ENCODE assay signal across 8 cellular contexts in genomic region chr5:61332891-61333350, GRCh38. TPM values are rescaled to one million over a fixed set of nuclear protein-coding genes. Genes with fewer than 3 reads are reported as not detected.
DNase-seq lines count a peak whose midpoint lies in the region; ATAC-seq, FAIRE-seq and TF ChIP-seq lines count a peak whose summit lies in the region.

No MANE protein-coding gene starts in this region.

- no peaks in the 10 kb centered on the region; the same call in none of the 2 replicates for H3K27me3 ChIP-seq in GM06990 (replicated peaks; ENCODE audit: control insufficient read depth, insufficient read depth, low read length)
- H3K27me3 ChIP-seq in cardiac muscle cell, result no peaks in the 10 kb centered on the region
- H3K27me3 ChIP-seq in pancreas, result no peaks in the 10 kb centered on the region

- POLR2A ChIA-PET in OCI-LY7 (lab: Charles Lee), result no interaction called here

- intact Hi-C loops in OCI-LY7 (cut with micrococcal nuclease; ENCODE audit: unreplicated experiment) (no loop called here), pancreas (cut with DNase I) (loop anchor here in 1 of 3 donors (10.0 kb wide), 1 partner anchor 322 kb away; no protein-coding TSS in a partner anchor)

- peak overlapping the region; percentile 66 for H3K4me3 ChIP-seq in GM06990 (replicated peaks; ENCODE audit: low read depth, low read length)
- H3K4me3 ChIP-seq in OCI-LY7 (ENCODE audit: low read depth, low read length, poor library complexity, severe bottlenecking), result no peak overlapping the region
- H3K4me3 ChIP-seq in cardiac muscle cell, result peak overlapping the region; percentile 99
- H3K4me3 ChIP-seq in pancreas, result peak overlapping the region; percentile 84 to 95 (median 88)

- no peaks in the 10 kb centered on the region for H3K9me2 ChIP-seq in OCI-LY7 (ENCODE audit: insufficient read depth, low read length)

- CTCF ChIA-PET in OCI-LY7 (lab: Charles Lee; ENCODE audit: unreplicated experiment), result no interaction called here

- H3K4me1 ChIP-seq in OCI-LY7 (ENCODE audit: insufficient read depth, low read length, poor library complexity, severe bottlenecking) (no peaks in the 10 kb centered on the region), cardiac muscle cell (ENCODE audit: low read depth) (peaks cover 23% of the 10 kb centered on the region), pancreas (peaks cover 14 to 17% (median 15%) of the 10 kb centered on the region in 3 donors)

- H3K27ac ChIP-seq in OCI-LY7 (ENCODE audit: low read depth, low read length, poor library complexity, severe bottlenecking), result no peak overlapping the region
- H3K27ac ChIP-seq in cardiac muscle cell, result peak overlapping the region; percentile 48
- peak overlapping the region; percentile 60 to 85 (median 74) for H3K27ac ChIP-seq in pancreas

- 0% methylated on average over 36 to 55 of the region's 55 CpGs for WGBS in pancreas, 2 donors

- no TSS peak for BruUV-seq in OCI-LY7 (replicated peaks; lab: Mats Ljungman, UMichigan)

- FAIRE-seq in pancreas (lab: Jason Lieb, UNC), result no peak

- H3K36me3 ChIP-seq in GM06990 (ENCODE audit: control insufficient read depth, insufficient read depth, low read length), result no peaks in the 10 kb centered on the region
- H3K36me3 ChIP-seq in OCI-LY7 (ENCODE audit: insufficient read depth, low read length), result no peaks in the 10 kb centered on the region
- no peaks in the 10 kb centered on the region for H3K36me3 ChIP-seq in cardiac muscle cell
- H3K36me3 ChIP-seq in pancreas, result no peaks in the 10 kb centered on the region

- peak overlapping the region; percentile 34; the same call in 1 of the 2 replicates for H3K4me2 ChIP-seq in OCI-LY7 (ENCODE audit: low read length)

- H4K20me1 ChIP-seq in OCI-LY7 (ENCODE audit: insufficient read depth, low read length), result no peaks in the 10 kb centered on the region

- H3K9me3 ChIP-seq in OCI-LY7 (ENCODE audit: low read length) (no peaks in the 10 kb centered on the region), cardiac muscle cell (ENCODE audit: low read depth) (no peaks in the 10 kb centered on the region), pancreas (no peaks in the 10 kb centered on the region)

- no peaks in the 10 kb centered on the region for H3K79me2 ChIP-seq in OCI-LY7 (ENCODE audit: insufficient read depth, low read depth, low read length)

- ATAC-seq in pancreas, result peak in 1 of 4 donors; percentile 1
- ATAC-seq in GM18511 (IDR thresholded peaks at IDR 0.05; ENCODE audit: unreplicated experiment), result no peak

- no peak overlapping the region for H2AFZ ChIP-seq in OCI-LY7 (ENCODE audit: low read length)

- DNase-seq in GM06990 (ENCODE audit: extremely low read depth, insufficient read length), result peak; percentile 50
- no peak for DNase-seq in OCI-LY7 (ENCODE audit: low spot score)
- peak; percentile 29 for DNase-seq in activated naive CD4-positive, alpha-beta T cell treated with anti-CD3 and anti-CD28 coated beads, Interleukin-2, amount 50 U/mL, for 16 hours
- DNase-seq in cardiac muscle cell (ENCODE audit: low read depth in 1 of 2, low spot score in 1 of 2), result peak; percentile 38 to 77
- peak in 5 of 6 donors; percentile 47 to 87 (median 61) for DNase-seq in pancreas
- DNase-seq in dedifferentiated amniotic fluid mesenchymal stem cell (ENCODE audit: extremely low spot score), result no peak
- no peak for DNase-seq in NAMALWA (ENCODE audit: low spot score)

- TF ChIP-seq CTCF in GM06990 (IDR thresholded peaks at IDR 0.05; ENCODE audit: insufficient read depth, low read length, poor library complexity, severe bottlenecking) (no peak), OCI-LY7 (conservative IDR thresholded peaks at IDR 0.05; ENCODE audit: low read length) (no peak), cardiac muscle cell (IDR thresholded peaks at IDR 0.05; ENCODE audit: low read depth, low read length) (no peak), pancreas (IDR thresholded peaks at IDR 0.05) (no peak)

RNA-seq across cellular contexts. Expression of gene ZSWIM6, which starts 0.9 kb away (rescaled TPM):
- 0.06 TPM in 1 of 2 replicates, not detected in the other for total RNA-seq in OCI-LY7 (2014; rRNA removed; shearing (Covaris generic))
- total RNA-seq in OCI-LY7 (2022) (0.17 and 0.18 TPM in 2 replicates), cardiac muscle cell (7.8 and 8.3 TPM in 2 replicates), pancreas (10 to 100 TPM in 1 of 6 donors, 1 to 10 TPM in 5; 5.8 to 12.9 (median 6.2) TPM)
- polyA plus RNA-seq in cardiac muscle cell (3.4 and 8.3 TPM in 2 replicates), pancreas (1 to 10 TPM; 3.6 to 6.6 TPM)

Comparison
In these comparisons a context has a peak if more than half of its experiments do, and no peak if none do; other contexts are left out.
1. DNase-seq: peak in GM06990 (single experiment), activated naive CD4-positive, alpha-beta T cell treated with anti-CD3 and anti-CD28 coated beads, Interleukin-2, amount 50 U/mL, for 16 hours (single experiment), cardiac muscle cell (2 of 2) and pancreas (5 of 6); none in OCI-LY7 (single experiment), dedifferentiated amniotic fluid mesenchymal stem cell (single experiment) and NAMALWA (single experiment).